Comparison of ENCODE assay signal across 9 cellular contexts in the genomic region with DNA sequence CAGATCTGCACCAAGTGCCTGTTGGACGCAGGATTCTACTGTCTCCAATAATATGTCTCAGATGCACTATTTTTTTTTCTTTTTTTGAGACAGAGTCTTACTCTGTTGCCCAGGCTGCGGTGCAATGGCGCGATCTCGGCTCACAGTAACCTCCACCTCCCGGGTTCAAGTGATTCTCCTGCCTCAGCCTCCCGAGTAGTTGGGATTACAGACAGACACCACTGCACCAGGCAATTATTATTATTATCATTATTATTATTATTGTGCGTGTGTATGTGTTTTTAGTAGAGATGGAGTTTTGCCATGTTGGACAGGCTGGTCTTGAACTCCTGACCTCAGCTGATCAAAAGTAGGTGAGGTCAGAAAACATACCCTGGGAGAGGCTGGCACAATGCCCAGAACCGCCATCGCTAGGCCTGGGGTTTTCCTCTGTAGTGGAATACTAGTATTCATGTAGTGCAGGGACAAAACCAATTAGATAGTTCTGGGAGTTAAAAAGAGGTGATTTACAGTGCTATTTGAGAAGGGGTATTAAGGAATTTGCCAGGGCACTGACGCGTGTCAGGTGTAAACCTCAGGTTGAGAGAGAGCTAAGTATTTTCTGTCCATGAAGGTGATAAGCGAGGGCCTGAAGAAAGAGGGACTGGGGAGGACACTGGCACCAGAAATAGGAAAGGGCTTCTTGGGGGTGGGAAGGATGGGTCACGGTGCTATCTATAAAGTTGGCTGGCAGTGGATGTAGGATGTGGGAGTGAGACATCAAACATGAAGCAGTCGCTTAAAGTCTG. TPM values are rescaled to one million over a fixed set of nuclear protein-coding genes. Genes with fewer than 3 reads are reported as not detected.
DNase-seq lines count a peak whose midpoint lies in the region; ATAC-seq and TF ChIP-seq lines count a peak whose summit lies in the region.
"Not testable (repeated sequence)": the region's sequence is repeated elsewhere in the genome, so short reads cannot be mapped to it uniquely, and the experiment has no call there.
"Had no signal": no experiment of that assay in that cellular context is flagged by ENCODE, and none has a peak within 500 bp of the region (broad histone marks: within the 10 kb centered on the region; RNA-seq: fewer than 3 reads in every experiment).

No MANE protein-coding gene starts in this region.

- not testable (repeated sequence) for H3K4me1 Mint-ChIP-seq in activated naive CD8-positive, alpha-beta T cell treated with anti-CD3 and anti-CD28 coated beads for 36 hours

- not testable (repeated sequence) for H3K27me3 ChIP-seq in H7 (ENCODE audit: control insufficient read depth, insufficient read depth, low read length); Panc1 (ENCODE audit: control insufficient read depth, insufficient read depth, low read length); spleen (replicated peaks in 1 of 7)

- not testable (repeated sequence) for DNase-seq in H7; Panc1 (ENCODE audit: low read depth, low spot score); spleen
- DNase-seq in NCI-H2107 treated with DMSO at 0.1 percent for 48 hours (lab: John Stamatoyannopoulos, UW; ENCODE audit: unreplicated experiment) = peak; percentile 67
- peak; percentile 28 to 44 for DNase-seq in activated CD4-positive, alpha-beta T cell treated with anti-CD3 and anti-CD28 coated beads, Interleukin-2, amount 50 U/mL, for 48 hours
- peak; percentile 8 for DNase-seq in activated naive CD8-positive, alpha-beta T cell treated with anti-CD3 and anti-CD28 coated beads for 36 hours
- DNase-seq in kidney tubule cell (ENCODE audit: low spot score) = peak; percentile 22

- not testable (repeated sequence) for H3K27me3 Mint-ChIP-seq in activated naive CD8-positive, alpha-beta T cell treated with anti-CD3 and anti-CD28 coated beads for 36 hours

- CTCF ChIA-PET in Panc1 (lab: Charles Lee) = not testable (repeated sequence)

- H3K9me3 Mint-ChIP-seq in activated naive CD8-positive, alpha-beta T cell treated with anti-CD3 and anti-CD28 coated beads for 36 hours = not testable (repeated sequence)

- intact Hi-C loops in Panc1 (cut with micrococcal nuclease; ENCODE audit: unreplicated experiment); spleen (cut with DNase I; ENCODE audit: low total_unique reads): not testable (repeated sequence)

- H3K36me3 ChIP-seq in H7 (replicated peaks; ENCODE audit: control insufficient read depth, insufficient read depth, low read length); Panc1 (ENCODE audit: control insufficient read depth, insufficient read depth, low read length); spleen: not testable (repeated sequence)

- not testable (repeated sequence) for TF ChIP-seq POLR2A in spleen (IDR thresholded peaks at IDR 0.05)

- not testable (repeated sequence) for H3K27ac Mint-ChIP-seq in activated naive CD8-positive, alpha-beta T cell treated with anti-CD3 and anti-CD28 coated beads for 36 hours

- not testable (repeated sequence) for TF ChIP-seq CTCF in 22Rv1 (IDR thresholded peaks at IDR 0.05); Panc1 (IDR thresholded peaks at IDR 0.05); spleen (IDR thresholded peaks at IDR 0.05 in 8 of 11, conservative IDR thresholded peaks at IDR 0.05 in 3 of 11)

- peak overlapping the region; percentile 96 for H3K27ac ChIP-seq in 22Rv1
- not testable (repeated sequence) for H3K27ac ChIP-seq in Panc1 (ENCODE audit: low read length)
- H3K27ac ChIP-seq in spleen = peak overlapping the region in 6 of 8 donors; percentile 58 to 89 (median 68)

- H3K9me3 ChIP-seq in Panc1 (ENCODE audit: control insufficient read depth, insufficient read depth, low read depth, low read length); spleen: not testable (repeated sequence)

- WGBS in spleen, 5 donors = 72 to 81% (median 77%) methylated on average over 12 to 15 of the region's 15 CpGs

- POLR2A ChIA-PET in Panc1 (lab: Charles Lee) = not testable (repeated sequence)

- in situ Hi-C loops in Panc1 (cut with HindIII; ENCODE audit: low pct_unique_long_range_greater_than_20kb, low sequenced_read_pairs) = not testable (repeated sequence)

- ATAC-seq in Panc1 = peak; percentile 86

- H3K4me3 Mint-ChIP-seq in activated naive CD8-positive, alpha-beta T cell treated with anti-CD3 and anti-CD28 coated beads for 36 hours = not testable (repeated sequence)

- BruUV-seq in Panc1 (replicated peaks; lab: Mats Ljungman, UMichigan) = not testable (repeated sequence)

- not testable (repeated sequence) for H3K4me1 ChIP-seq in Panc1 (ENCODE audit: control insufficient read depth, insufficient read depth, low read length)
- H3K4me1 ChIP-seq in spleen = peaks cover 0 to 11% (median 4%) of the 10 kb centered on the region in 6 donors

- H3K36me3 Mint-ChIP-seq in activated naive CD8-positive, alpha-beta T cell treated with anti-CD3 and anti-CD28 coated beads for 36 hours = not testable (repeated sequence)

- peak overlapping the region; percentile 36 for H3K4me3 ChIP-seq in H7 (ENCODE audit: insufficient read depth, low read depth, low read length)
- H3K4me3 ChIP-seq in Panc1 (ENCODE audit: low read depth in 2 of 2, low read length in 2 of 2) = peak overlapping the region; percentile 8 to 32; a peak in 3 of 4 replicates
- not testable (repeated sequence) for H3K4me3 ChIP-seq in spleen

RNA-seq across cellular contexts. Expression of a gene that starts 1.3 kb away (rescaled TPM):
- total RNA-seq in H7 (2014; rRNA removed; shearing (Covaris generic)) = under 0.01 TPM in 2 replicates
- total RNA-seq in Panc1 (2021; ENCODE audit: unreplicated experiment) (1,290 TPM), spleen (1,000 to 10,000 TPM in 4 of 7 donors, under 1 TPM in 3; under 0.01 to 8,075 (median 6,234) TPM)
- 2.5 TPM for polyA plus RNA-seq in Panc1 (2012; ENCODE audit: insufficient read length)
- total RNA-seq in activated naive CD8-positive, alpha-beta T cell treated with anti-CD3 and anti-CD28 coated beads for 36 hours = 100 to 1,000 TPM; 874 to 961 TPM
- polyA plus RNA-seq in spleen = not detected
- total RNA-seq: H4 had no signal
